Comparison of ENCODE assay signal across 8 cellular contexts in the genomic region with DNA sequence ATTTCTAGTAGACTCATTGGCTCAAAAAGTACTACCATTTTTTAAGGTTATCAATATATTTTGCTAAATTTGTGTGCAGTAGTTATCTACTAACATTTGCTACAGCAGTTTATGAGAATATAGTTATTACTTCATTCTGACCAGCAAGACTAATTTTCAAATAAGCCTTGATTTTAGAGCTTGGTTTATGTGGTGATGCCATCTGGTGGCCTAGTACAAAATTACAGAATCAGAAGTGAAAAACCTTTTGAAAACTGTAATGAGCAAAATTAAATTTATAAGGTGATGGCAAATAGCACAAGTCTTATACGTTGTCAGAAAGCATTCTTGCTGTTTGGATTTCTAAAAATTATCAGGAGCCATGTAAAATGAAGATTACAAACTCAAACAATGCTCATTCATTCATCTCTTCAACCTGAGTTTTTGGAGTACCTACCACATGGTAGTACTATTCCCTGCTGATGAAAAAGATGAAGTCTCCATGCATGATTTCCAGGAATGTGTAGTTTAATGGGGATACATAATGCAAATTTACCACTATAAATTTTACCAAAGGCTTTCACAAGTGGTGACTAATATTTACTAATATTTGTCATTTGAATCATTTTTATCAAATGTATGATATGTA. TPM values are rescaled to one million over a fixed set of nuclear protein-coding genes. Genes with fewer than 3 reads are reported as not detected.
DNase-seq lines count a peak whose midpoint lies in the region; ATAC-seq and TF ChIP-seq lines count a peak whose summit lies in the region.

No MANE protein-coding gene starts in this region.

- no peak overlapping the region for H3K27ac ChIP-seq in CD4-positive, alpha-beta T cell (ENCODE audit: low read depth, low read length)

- TF ChIP-seq CTCF in CD4-positive, alpha-beta T cell (IDR thresholded peaks at IDR 0.05): peak; percentile 85
- TF ChIP-seq CTCF in GM13976 (IDR thresholded peaks at IDR 0.05; ENCODE audit: borderline replicate concordance, control extremely low read depth, extremely low read depth, insufficient read depth, missing control alignments): peak; percentile 30

- no peak for ATAC-seq in CD4-positive, alpha-beta T cell (ENCODE audit: poor library complexity)
- ATAC-seq in HG02610 (IDR thresholded peaks at IDR 0.05; ENCODE audit: unreplicated experiment): no peak
- no peak for ATAC-seq in HG03159 (IDR thresholded peaks at IDR 0.05; ENCODE audit: unreplicated experiment)

- H3K27me3 ChIP-seq in CD4-positive, alpha-beta T cell (ENCODE audit: control insufficient read depth, insufficient read depth, low read length): no peaks in the 10 kb centered on the region

- CTCF ChIA-PET in CD4-positive, alpha-beta T cell (lab: Charles Lee): interaction anchor here (0.7 to 1.2 kb wide), 5 partner anchors 8 to 409 kb away, joined by 3 to 13 read pairs (median 3); no protein-coding TSS in a partner anchor

- no peak for DNase-seq in CD4-positive, alpha-beta T cell
- DNase-seq in GM13976 (ENCODE audit: low spot score): peak; percentile 42
- DNase-seq in NCI-H82 (lab: John Stamatoyannopoulos, UW): peak; percentile 56
- peak; percentile 31 for DNase-seq in cerebellum (ENCODE audit: low spot score)
- DNase-seq in midbrain (lab: John Stamatoyannopoulos, UW): peak; percentile 30
- DNase-seq in activated naive CD4-positive, alpha-beta T cell treated with Interleukin-2 at 50 U/mL for 16 hours: no peak

- no peaks in the 10 kb centered on the region for H3K9me3 ChIP-seq in CD4-positive, alpha-beta T cell (ENCODE audit: control insufficient read depth, low read length)

- intact Hi-C loops in CD4-positive, alpha-beta T cell (cut with DNase I, micrococcal nuclease): loop anchor here (1.0 to 10.0 kb wide), 5 partner anchors 110 to 758 kb away; a partner anchor contains a TSS

- H3K9me3 Mint-ChIP-seq in CD4-positive, alpha-beta T cell: no peaks in the 10 kb centered on the region

- no peak overlapping the region for H3K4me3 Mint-ChIP-seq in CD4-positive, alpha-beta T cell

- no peaks in the 10 kb centered on the region for H3K36me3 Mint-ChIP-seq in CD4-positive, alpha-beta T cell (ENCODE audit: low read depth)

- POLR2A ChIA-PET in CD4-positive, alpha-beta T cell (lab: Charles Lee): interaction anchor here (0.6 to 1.1 kb wide), 2 partner anchors 325 to 326 kb away, joined by 3 read pairs; no protein-coding TSS in a partner anchor

- peaks cover 6% of the 10 kb centered on the region for H3K4me1 Mint-ChIP-seq in CD4-positive, alpha-beta T cell (ENCODE audit: low read depth)

- H3K27ac Mint-ChIP-seq in CD4-positive, alpha-beta T cell: no peak overlapping the region

- in situ Hi-C loops in GM13976 (cut with MboI; ENCODE audit: low sequenced_read_pairs, unreplicated experiment): loop anchor here (5.0 kb wide), 1 partner anchor 325 kb away; no protein-coding TSS in a partner anchor

- peaks cover 27% of the 10 kb centered on the region for H3K27me3 Mint-ChIP-seq in CD4-positive, alpha-beta T cell

RNA-seq across cellular contexts. Expression of a gene that starts 51.0 kb away (rescaled TPM):
- total RNA-seq in CD4-positive, alpha-beta T cell: 1 to 10 TPM; 7.5 to 7.7 TPM
- 28.9 TPM for total RNA-seq in cerebellum

RNA-seq across cellular contexts. Expression of a gene that starts 56.7 kb away (rescaled TPM):
- 1 to 10 TPM; 1.1 to 1.2 TPM for total RNA-seq in CD4-positive, alpha-beta T cell
- 1.1 TPM for total RNA-seq in cerebellum

Comparison
In these comparisons a context has a peak if more than half of its experiments do, and no peak if none do; other contexts are left out.
1. DNase-seq: peak in GM13976 (single experiment), NCI-H82 (single experiment), cerebellum (single experiment) and midbrain (single experiment); none in CD4-positive, alpha-beta T cell (0 of 10) and activated naive CD4-positive, alpha-beta T cell treated with Interleukin-2 at 50 U/mL for 16 hours (single experiment).